8 cellular contexts compared by ENCODE assay signal in the genomic region with DNA sequence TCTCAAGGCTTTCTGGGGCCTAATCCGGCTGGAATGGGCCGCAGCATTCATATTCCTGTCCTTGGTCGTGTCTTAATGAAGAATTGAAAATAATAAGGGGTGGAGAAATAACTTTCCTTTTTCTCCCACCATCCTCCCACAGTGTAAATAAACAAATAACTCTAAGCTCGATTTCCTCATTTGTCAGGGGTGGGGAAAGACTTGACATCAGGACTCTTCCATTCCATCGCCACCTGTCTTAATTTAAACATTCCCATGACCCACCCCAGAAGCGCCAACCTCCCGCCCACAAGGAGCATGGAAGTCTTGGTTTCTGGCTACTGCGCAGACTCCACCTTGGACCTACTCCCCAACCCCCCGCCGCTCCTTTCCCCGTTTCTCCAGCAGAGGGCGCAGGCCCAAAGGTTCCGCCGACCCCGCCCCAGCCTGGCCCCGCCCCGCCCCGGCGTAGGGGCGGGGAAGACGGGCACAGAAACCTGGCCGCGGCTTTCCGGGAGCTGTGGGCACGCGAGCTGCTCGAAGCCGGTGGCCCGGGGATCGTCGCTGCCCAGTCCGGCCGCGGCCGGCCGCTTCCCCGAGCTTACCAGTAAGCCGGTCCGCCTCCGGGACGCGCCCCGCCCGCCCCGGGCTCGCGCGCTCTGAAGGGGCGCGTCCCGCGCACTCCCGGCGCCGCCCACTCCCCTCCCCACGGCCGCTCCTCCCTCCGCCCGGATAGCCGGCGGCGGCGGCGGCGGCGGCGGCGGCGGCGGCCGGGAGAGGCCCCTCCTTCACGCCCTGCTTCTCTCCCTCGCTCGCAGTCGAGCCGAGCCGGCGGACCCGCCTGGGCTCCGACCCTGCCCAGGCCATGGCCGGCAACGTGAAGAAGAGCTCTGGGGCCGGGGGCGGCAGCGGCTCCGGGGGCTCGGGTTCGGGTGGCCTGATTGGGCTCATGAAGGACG.
DNase-seq lines count a peak whose midpoint lies in the region; ATAC-seq and TF ChIP-seq lines count a peak whose summit lies in the region.

A gene (plus strand): TSS at position 766 of the 938 bp plus-strand sequence. CDS start 79 bp downstream, at position 845.

- peak within 1 kb of the TSS; percentile 98 for H3K4me3 Mint-ChIP-seq in nephron progenitor cell
- peak within 1 kb of the TSS; percentile 99 for H3K4me3 Mint-ChIP-seq in stimulated activated naive CD8-positive, alpha-beta T cell treated with anti-CD3 and anti-CD28 coated beads, Interleukin-15, Interleukin-2, amounts not matched to agents 100 ng/mL and 50 ng/mL, for 24 hours

- no peaks in the 10 kb centered on the region for H3K9me3 ChIP-seq in RWPE2 (ENCODE audit: severe bottlenecking)

- no peaks in the 10 kb centered on the region for H3K9me3 Mint-ChIP-seq in nephron progenitor cell
- H3K9me3 Mint-ChIP-seq in stimulated activated naive CD8-positive, alpha-beta T cell treated with anti-CD3 and anti-CD28 coated beads, Interleukin-15, Interleukin-2, amounts not matched to agents 100 ng/mL and 50 ng/mL, for 24 hours: no peaks in the 10 kb centered on the region

- DNase-seq in ELF-1 (ENCODE audit: low read depth, low spot score) (peak; percentile 94), GOT3 (lab: John Stamatoyannopoulos, UW) (peak; percentile 21), LNCaP clone FGC (ENCODE audit: low read depth) (peak; percentile 50), RWPE2 (ENCODE audit: low spot score) (peak; percentile 87), fibroblast of the conjunctiva (ENCODE audit: low read depth) (peak; percentile 80), nephron progenitor cell (peak; percentile 99)
- DNase-seq in activated effector memory CD4-positive, alpha-beta T cell treated with Interleukin-2 at 50 U/mL for 16 hours: peak; percentile 96

- no peaks in the 10 kb centered on the region for H3K36me3 ChIP-seq in RWPE2 (ENCODE audit: low read depth)

- H3K4me3 ChIP-seq in LNCaP clone FGC (ENCODE audit: low read depth, low read length): peak within 1 kb of the TSS; percentile 86
- peak within 1 kb of the TSS; percentile 99 for H3K4me3 ChIP-seq in RWPE2 (ENCODE audit: severe bottlenecking)

- H3K27me3 Mint-ChIP-seq in nephron progenitor cell (ENCODE audit: low read depth, poor library complexity): peaks cover 14% of the 10 kb centered on the region
- no peaks in the 10 kb centered on the region for H3K27me3 Mint-ChIP-seq in stimulated activated naive CD8-positive, alpha-beta T cell treated with anti-CD3 and anti-CD28 coated beads, Interleukin-15, Interleukin-2, amounts not matched to agents 100 ng/mL and 50 ng/mL, for 24 hours

- peak within 1 kb of the TSS; percentile 98 for H3K27ac Mint-ChIP-seq in nephron progenitor cell
- H3K27ac Mint-ChIP-seq in stimulated activated naive CD8-positive, alpha-beta T cell treated with anti-CD3 and anti-CD28 coated beads, Interleukin-15, Interleukin-2, amounts not matched to agents 100 ng/mL and 50 ng/mL, for 24 hours: peak within 1 kb of the TSS; percentile 98

- peaks cover 42% of the 10 kb centered on the region for H3K4me1 Mint-ChIP-seq in nephron progenitor cell
- H3K4me1 Mint-ChIP-seq in stimulated activated naive CD8-positive, alpha-beta T cell treated with anti-CD3 and anti-CD28 coated beads, Interleukin-15, Interleukin-2, amounts not matched to agents 100 ng/mL and 50 ng/mL, for 24 hours (ENCODE audit: low read depth): peaks cover 36% of the 10 kb centered on the region

- peak; percentile 81 for ATAC-seq in RWPE2 (ENCODE audit: low read depth)

- H3K27me3 ChIP-seq in RWPE2 (ENCODE audit: insufficient read depth, poor library complexity, severe bottlenecking): no peaks in the 10 kb centered on the region

- H3K36me3 Mint-ChIP-seq in nephron progenitor cell (ENCODE audit: low read depth): peaks cover 5% of the 10 kb centered on the region
- H3K36me3 Mint-ChIP-seq in stimulated activated naive CD8-positive, alpha-beta T cell treated with anti-CD3 and anti-CD28 coated beads, Interleukin-15, Interleukin-2, amounts not matched to agents 100 ng/mL and 50 ng/mL, for 24 hours (ENCODE audit: low read depth): no peaks in the 10 kb centered on the region

- peak within 1 kb of the TSS; percentile 70 for H3K27ac ChIP-seq in RWPE2 (ENCODE audit: poor library complexity, severe bottlenecking)

- peaks cover 12% of the 10 kb centered on the region for H3K4me1 ChIP-seq in RWPE2 (ENCODE audit: insufficient read depth, poor library complexity, severe bottlenecking)

- TF ChIP-seq CTCF in LNCaP clone FGC (IDR thresholded peaks at IDR 0.05; ENCODE audit: control insufficient read depth, extremely low read depth, insufficient read depth): peak; percentile 86
- TF ChIP-seq CTCF in RWPE2 (IDR thresholded peaks at IDR 0.05; ENCODE audit: poor library complexity, severe bottlenecking): peak; percentile 97
- peak; percentile 81 for TF ChIP-seq CTCF in nephron progenitor cell (IDR thresholded peaks at IDR 0.05)

Comparison
In these comparisons a context has a peak if more than half of its experiments do, and no peak if none do; other contexts are left out.
1. Peak in every context shown above with its lines: DNase-seq, ATAC-seq, H3K4me3 ChIP-seq and H3K27ac ChIP-seq.
2. DNase-seq: peak in every context shown above with its lines; median percentile 99 in nephron progenitor cell; 96 in activated effector memory CD4-positive, alpha-beta T cell treated with Interleukin-2 at 50 U/mL for 16 hours; 94 in ELF-1; 87 in RWPE2; 80 in fibroblast of the conjunctiva; 50 in LNCaP clone FGC; 21 in GOT3.